Comparison of ENCODE assay signal across 6 cellular contexts in the genomic region with DNA sequence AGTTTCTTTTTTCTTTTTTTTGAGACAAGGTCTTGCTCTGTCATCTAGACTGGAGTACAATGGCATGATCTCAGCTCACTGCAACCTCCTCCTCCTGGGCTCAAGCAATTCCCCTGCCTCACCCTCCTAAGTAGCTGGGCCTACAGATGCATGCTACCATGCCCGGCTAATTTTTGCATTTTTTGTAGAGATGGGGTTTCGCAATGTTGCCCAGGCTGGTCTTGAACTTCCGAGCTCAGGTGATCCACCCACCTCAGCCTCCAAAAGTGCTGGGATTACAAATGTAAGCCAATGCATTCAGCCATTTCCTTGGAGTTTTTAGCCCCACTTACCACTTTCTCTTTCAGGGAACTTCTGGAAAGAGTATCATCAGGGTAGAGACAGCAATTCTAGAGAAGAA.
"Had no signal": no experiment of that assay in that cellular context is flagged by ENCODE, and none has a peak within 500 bp of the region (broad histone marks: within the 10 kb centered on the region; RNA-seq: fewer than 3 reads in every experiment).

No MANE protein-coding gene starts in this region.

- H3K27ac ChIP-seq: HL-60 had no signal

- ATAC-seq: K562 had no signal

- DNase-seq: IMR-90, KBM-7, KG1 had no signal

- FAIRE-seq: HTR-8/SVneo, K562 had no signal

- H3K4me3 ChIP-seq: K562 had no signal
